ENCODE assay signal across 8 cellular contexts in genomic region chr4:165131247-165131832, GRCh38. TPM values are rescaled to one million over a fixed set of nuclear protein-coding genes. Genes with fewer than 3 reads are reported as not detected.
DNase-seq lines count a peak whose midpoint lies in the region; ATAC-seq and TF ChIP-seq lines count a peak whose summit lies in the region.

No MANE protein-coding gene starts in this region.

- H3K4me3 ChIP-seq in PC-3 (ENCODE audit: low read length) (0 out of 2 replicates have a peak overlapping the region, but pooled peaks have one; percentile 7), fibroblast of pulmonary artery (replicated peaks; ENCODE audit: low read depth, low read length) (no peak overlapping the region), thoracic aorta (no peak overlapping the region)

- H3K27me3 ChIP-seq in PC-3 (ENCODE audit: low read length) (no peaks in the 10 kb centered on the region), thoracic aorta (replicated peaks; ENCODE audit: insufficient read depth) (no peaks in the 10 kb centered on the region)

- H4K20me1 ChIP-seq in PC-3 (ENCODE audit: low read length): no peaks in the 10 kb centered on the region

- TF ChIP-seq CTCF in PC-3 (conservative IDR thresholded peaks at IDR 0.05; ENCODE audit: low read depth, low read length) (peak; percentile 92), fibroblast of pulmonary artery (IDR thresholded peaks at IDR 0.05; ENCODE audit: low read length, missing control alignments) (peak; percentile 89), thoracic aorta (IDR thresholded peaks at IDR 0.05) (peak; percentile 89)

- intact Hi-C loops in PC-3 (cut with micrococcal nuclease): loop anchor here (1.0 to 10.0 kb wide), 5 partner anchors 71 to 333 kb away; partner anchors contain the start of gene MSMO1

- H3K4me1 Mint-ChIP-seq in activated T-cell treated with anti-CD3 and anti-CD28 coated beads, Interleukin-2, amount 50 U/mL, for 24 hours (ENCODE audit: low read depth): peaks cover 5% of the 10 kb centered on the region

- no peaks in the 10 kb centered on the region for H3K9me2 ChIP-seq in PC-3 (replicated peaks; ENCODE audit: low read length)

- H3K4me3 Mint-ChIP-seq in activated T-cell treated with anti-CD3 and anti-CD28 coated beads, Interleukin-2, amount 50 U/mL, for 24 hours: no peak overlapping the region

- no peaks in the 10 kb centered on the region for H3F3A ChIP-seq in PC-3 (ENCODE audit: low read length, unreplicated experiment)

- POLR2A ChIA-PET in PC-3 (lab: Charles Lee; ENCODE audit: unreplicated experiment): no interaction called here

- H3K36me3 Mint-ChIP-seq in activated T-cell treated with anti-CD3 and anti-CD28 coated beads, Interleukin-2, amount 50 U/mL, for 24 hours (ENCODE audit: low read depth): no peaks in the 10 kb centered on the region

- no peaks in the 10 kb centered on the region for H3K9me3 Mint-ChIP-seq in activated T-cell treated with anti-CD3 and anti-CD28 coated beads, Interleukin-2, amount 50 U/mL, for 24 hours

- peak overlapping the region; percentile 33; the same call in 1 of the 2 replicates for H2AFZ ChIP-seq in PC-3 (ENCODE audit: low read length)

- BruUV-seq in PC-3 (replicated peaks; lab: Mats Ljungman, UMichigan): no TSS peak

- peak overlapping the region; percentile 32 for H3K4me2 ChIP-seq in PC-3 (ENCODE audit: low read length)

- DNase-seq in DMS153 treated with DMSO at 0.1 percent for 48 hours (lab: John Stamatoyannopoulos, UW; ENCODE audit: unreplicated experiment) (peak; percentile 52), HuH-7 (ENCODE audit: low spot score) (peak; percentile 61), PC-3 (peak; percentile 86), fibroblast of pulmonary artery (ENCODE audit: low read depth) (peak; percentile 75), non-pigmented ciliary epithelial cell (ENCODE audit: low read depth) (peak; percentile 18), thoracic aorta (ENCODE audit: low spot score) (no peak)
- peak; percentile 78 for DNase-seq in activated T-cell treated with anti-CD3 and anti-CD28 coated beads, Interleukin-2, amount 50 U/mL, for 24 hours

- ATAC-seq in GM21423 (IDR thresholded peaks at IDR 0.05; ENCODE audit: unreplicated experiment) (peak; percentile 84), PC-3 (peak; percentile 73), thoracic aorta (ENCODE audit: insufficient number of reproducible peaks, low FRiP score, low read depth) (peak; percentile 63)

- no peaks in the 10 kb centered on the region for H3K9me3 ChIP-seq in PC-3 (ENCODE audit: low read length)
- H3K9me3 ChIP-seq in thoracic aorta: no peaks in the 10 kb centered on the region

- no peak overlapping the region for H3K27ac ChIP-seq in PC-3 (ENCODE audit: low read length)
- no peak overlapping the region for H3K27ac ChIP-seq in thoracic aorta

- no peak overlapping the region for H3K27ac Mint-ChIP-seq in activated T-cell treated with anti-CD3 and anti-CD28 coated beads, Interleukin-2, amount 50 U/mL, for 24 hours

- H3K9ac ChIP-seq in PC-3 (ENCODE audit: low read length): no peak overlapping the region

- H3K4me1 ChIP-seq in PC-3 (ENCODE audit: insufficient read depth, low read length) (no peaks in the 10 kb centered on the region), thoracic aorta (ENCODE audit: control insufficient read depth in 1 of 2, low read depth in 2 of 2) (no peaks in the 10 kb centered on the region)

- peaks cover 18% of the 10 kb centered on the region for H3K27me3 Mint-ChIP-seq in activated T-cell treated with anti-CD3 and anti-CD28 coated beads, Interleukin-2, amount 50 U/mL, for 24 hours

- CTCF ChIA-PET in PC-3 (lab: Charles Lee): interaction anchor here (0.6 to 1.6 kb wide), 7 partner anchors 19 to 286 kb away, joined by 3 to 14 read pairs (median 4); partner anchors contain the start of genes MSMO1 and TMEM192

- H3K36me3 ChIP-seq in PC-3 (ENCODE audit: low read depth, low read length) (no peaks in the 10 kb centered on the region), thoracic aorta (no peaks in the 10 kb centered on the region)

- no peaks in the 10 kb centered on the region for H3K79me2 ChIP-seq in PC-3 (ENCODE audit: low read length)

RNA-seq across cellular contexts. Expression of gene TMEM192, which starts 18.7 kb away (rescaled TPM):
- total RNA-seq in PC-3 (2014; rRNA removed) (6.8 and 7.4 TPM in 2 replicates), thoracic aorta (10 to 100 TPM in 1 of 2 donors, 1 to 10 TPM in 1; 4.7 to 18.6 TPM)
